20 cellular contexts compared by ENCODE assay signal in genomic region chr6:168822376-168822775, GRCh38.
DNase-seq lines count a peak whose midpoint lies in the region; ATAC-seq and TF ChIP-seq lines count a peak whose summit lies in the region.
"Had no signal": no experiment of that assay in that cellular context is flagged by ENCODE, and none has a peak within 500 bp of the region (broad histone marks: within the 10 kb centered on the region; RNA-seq: fewer than 3 reads in every experiment).

No MANE protein-coding gene starts in this region.

- H3K36me3 ChIP-seq in WERI-Rb-1, result no peaks in the 10 kb centered on the region
- H3K36me3 ChIP-seq in hepatocyte (replicated peaks; ENCODE audit: insufficient read depth, low read depth), result no peaks in the 10 kb centered on the region
- H3K36me3 ChIP-seq: BE2C; BLaER1 treated with 17β-estradiol and CSF1 and Interleukin-3, amounts not matched to agents 10 nM and 100 nM had no signal

- H3K9me2 ChIP-seq in hepatocyte (replicated peaks; ENCODE audit: insufficient read depth), result no peaks in the 10 kb centered on the region

- WGBS in hepatocyte (ENCODE audit: low lambda C conversion rate, missing lambda C conversion rate), result 71% methylated on average over 9 of the region's 9 CpGs

- H3K4me3 ChIP-seq in WERI-Rb-1 (ENCODE audit: low read depth, low read length), result no peak overlapping the region
- no peak overlapping the region for H3K4me3 ChIP-seq in hepatocyte
- H3K4me3 ChIP-seq: A549; BLaER1 treated with 17β-estradiol and CSF1 and Interleukin-3, amounts not matched to agents 10 nM and 100 nM; GM23248 had no signal

- no peak for DNase-seq in WERI-Rb-1
- DNase-seq in hepatocyte (ENCODE audit: low spot score), result no peak
- no peak for DNase-seq in sciatic nerve (ENCODE audit: low spot score)
- DNase-seq in T-helper 1 cell, result no peak
- DNase-seq in SHP77 treated with DMSO at 0.1 percent for 48 hours (lab: John Stamatoyannopoulos, UW), result no peak
- DNase-seq: 8988T; ACHN; AML-193; BE2C; CD4-positive, alpha-beta T cell; CD8-positive, alpha-beta memory T cell; DMS53; DMS79 treated with DMSO at 0.1 percent for 48 hours; GF-D8; GM23248; H9 had no signal

- intact Hi-C loops in sciatic nerve (cut with DNase I), result no loop called here

- peak overlapping the region; percentile 26; the same call in 1 of the 2 replicates for H3K27ac ChIP-seq in WERI-Rb-1
- H3K27ac ChIP-seq in hepatocyte, result peak overlapping the region; percentile 31
- H3K27ac ChIP-seq: A549; BLaER1 treated with 17β-estradiol and CSF1 and Interleukin-3, amounts not matched to agents 10 nM and 100 nM; GM23248 had no signal

- ATAC-seq in sciatic nerve, result peak; percentile 20
- no peak for ATAC-seq in GM21390 (IDR thresholded peaks at IDR 0.05; ENCODE audit: unreplicated experiment)
- ATAC-seq: A549, HCT116 had no signal

- no peaks in the 10 kb centered on the region for H3K9me3 ChIP-seq in WERI-Rb-1 (ENCODE audit: severe bottlenecking)
- peaks cover 7% of the 10 kb centered on the region for H3K9me3 ChIP-seq in hepatocyte (ENCODE audit: low read depth)
- H3K9me3 ChIP-seq: A549, BE2C had no signal

- no peak overlapping the region for H3K4me2 ChIP-seq in hepatocyte
- H3K4me2 ChIP-seq: A549; BLaER1 treated with 17β-estradiol and CSF1 and Interleukin-3, amounts not matched to agents 10 nM and 100 nM had no signal

- no peaks in the 10 kb centered on the region for H3K27me3 ChIP-seq in WERI-Rb-1 (ENCODE audit: insufficient read depth, low read depth, severe bottlenecking)
- no peaks in the 10 kb centered on the region for H3K27me3 ChIP-seq in hepatocyte
- H3K27me3 ChIP-seq: BE2C had no signal

- H4K20me1 ChIP-seq in hepatocyte (ENCODE audit: insufficient read depth, poor library complexity, severe bottlenecking), result no peaks in the 10 kb centered on the region
- H4K20me1 ChIP-seq: BLaER1 treated with 17β-estradiol and CSF1 and Interleukin-3, amounts not matched to agents 10 nM and 100 nM had no signal

- H3K4me1 ChIP-seq in hepatocyte (ENCODE audit: insufficient read depth), result peaks cover 8% of the 10 kb centered on the region
- H3K4me1 ChIP-seq: A549, BE2C had no signal

- no peaks in the 10 kb centered on the region for H3K79me2 ChIP-seq in hepatocyte

- TF ChIP-seq CTCF in WERI-Rb-1 (IDR thresholded peaks at IDR 0.05; ENCODE audit: low read depth, low read length) (no peak), hepatocyte (IDR thresholded peaks at IDR 0.05; ENCODE audit: poor library complexity) (no peak)

- no peak overlapping the region for H2AFZ ChIP-seq in hepatocyte
- H2AFZ ChIP-seq: GM23248 had no signal
